Comparison of ENCODE assay signal across 8 cellular contexts in genomic region chr9:70411930-70412677, GRCh38. TPM values are rescaled to one million over a fixed set of nuclear protein-coding genes. Genes with fewer than 3 reads are reported as not detected.
A peak's percentile ranks its signal among the peaks of the same experiment; 100 is the strongest.
DNase-seq lines count a peak whose midpoint lies in the region; ATAC-seq, FAIRE-seq and TF ChIP-seq lines count a peak whose summit lies in the region.

No MANE protein-coding gene starts in this region.

- TF ChIP-seq CTCF in GM13976 (IDR thresholded peaks at IDR 0.05; ENCODE audit: borderline replicate concordance, control extremely low read depth, extremely low read depth, insufficient read depth, missing control alignments) (no peak), glutamatergic neuron (IDR thresholded peaks at IDR 0.05; ENCODE audit: partially characterized antibody, unreplicated experiment) (no peak), pancreas (IDR thresholded peaks at IDR 0.05) (no peak)

- peak overlapping the region; percentile 99 to 100 (median 100) for H3K27ac ChIP-seq in pancreas

- H3K4me3 ChIP-seq in pancreas, result peak overlapping the region; percentile 70 to 97 (median 85)

- H3K9me3 Mint-ChIP-seq in activated naive CD4-positive, alpha-beta T cell treated with anti-CD3 and anti-CD28 coated beads, Interleukin-2, amount 10 ng/mL, durations not matched to agents 7 days and 5 days, result no peaks in the 10 kb centered on the region
- peaks cover 1% of the 10 kb centered on the region for H3K9me3 Mint-ChIP-seq in glutamatergic neuron (ENCODE audit: unreplicated experiment)

- H3K27me3 ChIP-seq in pancreas, result no peaks in the 10 kb centered on the region

- peaks cover 14% of the 10 kb centered on the region for H3K36me3 Mint-ChIP-seq in activated naive CD4-positive, alpha-beta T cell treated with anti-CD3 and anti-CD28 coated beads, Interleukin-2, amount 10 ng/mL, durations not matched to agents 7 days and 5 days
- H3K36me3 Mint-ChIP-seq in glutamatergic neuron (ENCODE audit: unreplicated experiment), result no peaks in the 10 kb centered on the region

- intact Hi-C loops in pancreas (cut with DNase I), result no loop called here

- DNase-seq in GM13976 (ENCODE audit: low spot score) (peak; percentile 70), SHP77 (lab: John Stamatoyannopoulos, UW) (peak; percentile 21 to 36), glutamatergic neuron (no peak), pancreas (peak; percentile 78 to 82 (median 80)), ureter (ENCODE audit: low spot score) (peak; percentile 80), middle frontal gyrus (ENCODE audit: extremely low spot score, low spot score) (no peak)
- peak; percentile 75 for DNase-seq in activated naive CD4-positive, alpha-beta T cell treated with anti-CD3 and anti-CD28 coated beads, Interleukin-2, amount 10 ng/mL, durations not matched to agents 7 days and 5 days

- no peaks in the 10 kb centered on the region for H3K36me3 ChIP-seq in pancreas

- H3K27ac Mint-ChIP-seq in activated naive CD4-positive, alpha-beta T cell treated with anti-CD3 and anti-CD28 coated beads, Interleukin-2, amount 10 ng/mL, durations not matched to agents 7 days and 5 days, result peak overlapping the region; percentile 100
- H3K27ac Mint-ChIP-seq in glutamatergic neuron (ENCODE audit: unreplicated experiment), result no peak overlapping the region

- peaks cover 54% of the 10 kb centered on the region for H3K4me1 Mint-ChIP-seq in activated naive CD4-positive, alpha-beta T cell treated with anti-CD3 and anti-CD28 coated beads, Interleukin-2, amount 10 ng/mL, durations not matched to agents 7 days and 5 days
- peaks cover 4% of the 10 kb centered on the region for H3K4me1 Mint-ChIP-seq in glutamatergic neuron (ENCODE audit: low read depth, unreplicated experiment)

- WGBS in pancreas, 2 donors, result 1 to 2% methylated on average over 34 of the region's 34 CpGs

- FAIRE-seq in pancreas (lab: Jason Lieb, UNC), result no peak

- H3K4me3 Mint-ChIP-seq in activated naive CD4-positive, alpha-beta T cell treated with anti-CD3 and anti-CD28 coated beads, Interleukin-2, amount 10 ng/mL, durations not matched to agents 7 days and 5 days, result peak overlapping the region; percentile 97
- H3K4me3 Mint-ChIP-seq in glutamatergic neuron (ENCODE audit: unreplicated experiment), result peak overlapping the region; percentile 87

- CTCF ChIA-PET in activated naive CD4-positive, alpha-beta T cell treated with anti-CD3 and anti-CD28 coated beads, Interleukin-2, amount 10 ng/mL, durations not matched to agents 7 days and 5 days (lab: Charles Lee), result no interaction called here

- H3K9me3 ChIP-seq in pancreas, result no peaks in the 10 kb centered on the region

- peaks cover 7 to 40% (median 25%) of the 10 kb centered on the region in 3 donors for H3K4me1 ChIP-seq in pancreas

- ATAC-seq in HG02885 (IDR thresholded peaks at IDR 0.05; ENCODE audit: poor library complexity, unreplicated experiment) (peak; percentile 30), pancreas (peak; percentile 26 to 58 (median 55))

- peaks cover 5% of the 10 kb centered on the region for H3K27me3 Mint-ChIP-seq in activated naive CD4-positive, alpha-beta T cell treated with anti-CD3 and anti-CD28 coated beads, Interleukin-2, amount 10 ng/mL, durations not matched to agents 7 days and 5 days
- H3K27me3 Mint-ChIP-seq in glutamatergic neuron (ENCODE audit: unreplicated experiment), result peaks cover 16% of the 10 kb centered on the region

- in situ Hi-C loops in GM13976 (cut with MboI; ENCODE audit: low sequenced_read_pairs, unreplicated experiment), result no loop called here

RNA-seq across cellular contexts. Expression of gene KLF9, which starts 2.4 kb away (rescaled TPM):
- 0.25 TPM for total RNA-seq in glutamatergic neuron (ENCODE audit: unreplicated experiment)
- total RNA-seq in pancreas, result 10 to 100 TPM in 5 of 6 donors, 1 to 10 TPM in 1; 8.4 to 32.8 (median 18.1) TPM
- 10 to 100 TPM in 1 of 2 donors, 1 to 10 TPM in 1; 9.0 to 16.2 TPM for polyA plus RNA-seq in pancreas
- total RNA-seq in ureter, result 64.5 TPM

Comparison
In these comparisons a context has a peak if more than half of its experiments do, and no peak if none do; other contexts are left out.
1. DNase-seq: peak in GM13976 (single experiment), SHP77 (2 of 2), activated naive CD4-positive, alpha-beta T cell treated with anti-CD3 and anti-CD28 coated beads, Interleukin-2, amount 10 ng/mL, durations not matched to agents 7 days and 5 days (single experiment), pancreas (6 of 6) and ureter (single experiment); none in glutamatergic neuron (single experiment) and middle frontal gyrus (single experiment).